Comparison of ENCODE assay signal across 1 cellular context in genomic region chr2:183032200-183032794, GRCh38.
TF ChIP-seq lines count a peak whose summit lies in the region.

No MANE protein-coding gene starts in this region.

TF ChIP-seq in HepG2, 621 proteins besides CTCF, POLR2A, EP300 and RAD21 (continued from another document and continues in another):
- no peak for TF ChIP-seq ZNF275 (CRISPR knock-in tag; IDR thresholded peaks at IDR 0.05; ENCODE audit: borderline replicate concordance)
- TF ChIP-seq KLF16 (CRISPR knock-in tag; IDR thresholded peaks at IDR 0.05), result peak in 1 of 2 experiments; percentile 64; a peak in 1 of 4 replicates
- TF ChIP-seq ZSCAN25 (CRISPR knock-in tag; IDR thresholded peaks at IDR 0.05), result no peak
- 0 out of 2 replicates have a peak, but pooled peaks have one; percentile 17 for TF ChIP-seq ZNF317 (CRISPR knock-in tag; IDR thresholded peaks at IDR 0.05)
- TF ChIP-seq TP53 (CRISPR knock-in tag; conservative IDR thresholded peaks at IDR 0.05), result no peak
- TF ChIP-seq ZMAT3 (CRISPR knock-in tag; conservative IDR thresholded peaks at IDR 0.05), result no peak
- no peak for TF ChIP-seq SOX6 (IDR thresholded peaks at IDR 0.05)
- peak; percentile 23; the same call in 1 of the 2 replicates for TF ChIP-seq SOX6 (CRISPR knock-in tag; IDR thresholded peaks at IDR 0.05)
- TF ChIP-seq ZNF3 (CRISPR knock-in tag; IDR thresholded peaks at IDR 0.05), result no peak
- no peak for TF ChIP-seq ZNF709 (CRISPR knock-in tag; IDR thresholded peaks at IDR 0.05)
- no peak for TF ChIP-seq PLSCR1 (CRISPR knock-in tag; IDR thresholded peaks at IDR 0.05; ENCODE audit: borderline replicate concordance)
- peak; percentile 85 for TF ChIP-seq GATAD2A (CRISPR knock-in tag; IDR thresholded peaks at IDR 0.05)
- no peak for TF ChIP-seq ZMYM3 (CRISPR knock-in tag; IDR thresholded peaks at IDR 0.05)
- no peak for TF ChIP-seq CREM (IDR thresholded peaks at IDR 0.05)
- TF ChIP-seq CREM (CRISPR knock-in tag; IDR thresholded peaks at IDR 0.05), result no peak
- peak; percentile 57 for TF ChIP-seq ARID5B (CRISPR knock-in tag; IDR thresholded peaks at IDR 0.05)
- no peak for TF ChIP-seq HNRNPH1 (optimal IDR thresholded peaks at IDR 0.05; ENCODE audit: low read depth, low read length)
- no peak for TF ChIP-seq ZKSCAN1 (IDR thresholded peaks at IDR 0.05; ENCODE audit: low read length)
- peak; percentile 97 for TF ChIP-seq CEBPB (IDR thresholded peaks at IDR 0.05; ENCODE audit: borderline replicate concordance, low read depth, low read length)
- no peak for TF ChIP-seq ZFP36L2 (CRISPR knock-in tag; IDR thresholded peaks at IDR 0.05)
- no peak for TF ChIP-seq POLR2AphosphoS2 (IDR thresholded peaks at IDR 0.05; ENCODE audit: low read depth, low read length)
- TF ChIP-seq FOXA1 (IDR thresholded peaks at IDR 0.05), result no peak
- peak; percentile 40; the same call in 1 of the 2 replicates for TF ChIP-seq FOXA1 (CRISPR knock-in tag; IDR thresholded peaks at IDR 0.05)
- TF ChIP-seq ATF4 (CRISPR knock-in tag; IDR thresholded peaks at IDR 0.05), result peak; percentile 74 to 99; a peak in 3 of 4 replicates
- no peak for TF ChIP-seq ZNF430 (CRISPR knock-in tag; IDR thresholded peaks at IDR 0.05)
- TF ChIP-seq MYPOP (CRISPR knock-in tag; IDR thresholded peaks at IDR 0.05), result no peak
- TF ChIP-seq HNF4G (IDR thresholded peaks at IDR 0.05; ENCODE audit: borderline replicate concordance, low read depth, low read length), result no peak
- TF ChIP-seq HNF4G (CRISPR knock-in tag; IDR thresholded peaks at IDR 0.05; ENCODE audit: borderline replicate concordance, low read depth), result no peak
- TF ChIP-seq TEF (CRISPR knock-in tag; IDR thresholded peaks at IDR 0.05), result peak; percentile 52; the same call in 1 of the 2 replicates
- no peak for TF ChIP-seq ZFP62 (CRISPR knock-in tag; IDR thresholded peaks at IDR 0.05)
- TF ChIP-seq SCMH1 (CRISPR knock-in tag; IDR thresholded peaks at IDR 0.05; ENCODE audit: borderline replicate concordance), result no peak
- no peak for TF ChIP-seq PLRG1 (conservative IDR thresholded peaks at IDR 0.05)
- TF ChIP-seq PREB (CRISPR knock-in tag; IDR thresholded peaks at IDR 0.05), result no peak
- no peak for TF ChIP-seq PRDM4 (CRISPR knock-in tag; IDR thresholded peaks at IDR 0.05; ENCODE audit: borderline replicate concordance)
- no peak for TF ChIP-seq NCOA2 (CRISPR knock-in tag; IDR thresholded peaks at IDR 0.05)
- TF ChIP-seq BCL3 (CRISPR knock-in tag; IDR thresholded peaks at IDR 0.05), result no peak
- no peak for TF ChIP-seq KLF11 (CRISPR knock-in tag; IDR thresholded peaks at IDR 0.05)
- TF ChIP-seq CEBPG (CRISPR knock-in tag; IDR thresholded peaks at IDR 0.05), result peak; percentile 93
- 0 out of 2 replicates have a peak, but pooled peaks have one; percentile 44 for TF ChIP-seq SSRP1 (CRISPR knock-in tag; IDR thresholded peaks at IDR 0.05)
- no peak for TF ChIP-seq FOXP1 (IDR thresholded peaks at IDR 0.05)
- no peak for TF ChIP-seq FOXP1 (CRISPR knock-in tag; IDR thresholded peaks at IDR 0.05)
- no peak for TF ChIP-seq AGO1 (IDR thresholded peaks at IDR 0.05; ENCODE audit: low read depth, low read length, poor library complexity, severe bottlenecking)
- no peak for TF ChIP-seq EHMT2 (IDR thresholded peaks at IDR 0.05; ENCODE audit: borderline replicate concordance, low read depth, low read length)
- no peak for TF ChIP-seq NR2F2 (IDR thresholded peaks at IDR 0.05; ENCODE audit: borderline replicate concordance, low read depth)
- TF ChIP-seq ZNF510 (CRISPR knock-in tag; IDR thresholded peaks at IDR 0.05; ENCODE audit: low read depth), result no peak
- no peak for TF ChIP-seq FOSL2 (CRISPR knock-in tag; IDR thresholded peaks at IDR 0.05)
- peak; percentile 64; the same call in 1 of the 2 replicates for TF ChIP-seq FOXA3 (CRISPR knock-in tag; IDR thresholded peaks at IDR 0.05)
- no peak for TF ChIP-seq JDP2 (CRISPR knock-in tag; IDR thresholded peaks at IDR 0.05; ENCODE audit: borderline replicate concordance)
- no peak for TF ChIP-seq TIGD3 (CRISPR knock-in tag; IDR thresholded peaks at IDR 0.05; ENCODE audit: borderline replicate concordance)
- TF ChIP-seq CC2D1A (CRISPR knock-in tag; IDR thresholded peaks at IDR 0.05), result no peak
- TF ChIP-seq DNMT1 (CRISPR knock-in tag; IDR thresholded peaks at IDR 0.05), result no peak
- TF ChIP-seq SP5 (CRISPR knock-in tag; IDR thresholded peaks at IDR 0.05; ENCODE audit: borderline replicate concordance, low read depth), result no peak
